Comparison of ENCODE assay signal across 8 cellular contexts in genomic region chr4:114780205-114780604, GRCh38.
DNase-seq lines count a peak whose midpoint lies in the region; ATAC-seq and TF ChIP-seq lines count a peak whose summit lies in the region.

No MANE protein-coding gene starts in this region.

- no peak overlapping the region for H2AK5ac ChIP-seq in mesendoderm (ENCODE audit: low read length)

- no CpG with 5 or more reads among the region's 1 CpG for WGBS in mesendoderm (ENCODE audit: extremely low coverage, insufficient coverage, low lambda C conversion rate)

- H3K27me3 ChIP-seq in MM.1S (replicated peaks; ENCODE audit: insufficient read depth, low read length) (no peaks in the 10 kb centered on the region), mesendoderm (ENCODE audit: insufficient read depth, low read length, poor library complexity) (no peaks in the 10 kb centered on the region)

- H3K18ac ChIP-seq in mesendoderm (ENCODE audit: low read length): peak overlapping the region; percentile 11

- H3K9me3 ChIP-seq in MM.1S (replicated peaks; ENCODE audit: insufficient read depth, low read length): no peaks in the 10 kb centered on the region

- H3K36me3 ChIP-seq in MM.1S (replicated peaks; ENCODE audit: insufficient read depth, low read length): no peaks in the 10 kb centered on the region
- no peaks in the 10 kb centered on the region for H3K36me3 ChIP-seq in mesendoderm (ENCODE audit: control insufficient read depth, insufficient read depth, low read length)

- H3K79me2 ChIP-seq in MM.1S (ENCODE audit: low read length) (no peaks in the 10 kb centered on the region), mesendoderm (ENCODE audit: control insufficient read depth, insufficient read depth, low read length) (no peaks in the 10 kb centered on the region)

- H3K23ac ChIP-seq in mesendoderm (ENCODE audit: low read length): no peak overlapping the region

- H3K56ac ChIP-seq in mesendoderm (ENCODE audit: low read length): no peak overlapping the region

- no peak overlapping the region for H4K8ac ChIP-seq in mesendoderm (ENCODE audit: low read depth, low read length)

- no peaks in the 10 kb centered on the region for H3K79me1 ChIP-seq in mesendoderm (ENCODE audit: low read length)

- H2BK5ac ChIP-seq in mesendoderm (ENCODE audit: low read length): no peak overlapping the region

- H3K9ac ChIP-seq in MM.1S (ENCODE audit: low read length) (no peak overlapping the region), mesendoderm (ENCODE audit: low read length) (no peak overlapping the region)

- no peak overlapping the region for H3K27ac ChIP-seq in MM.1S (ENCODE audit: low read length)
- no peak overlapping the region for H3K27ac ChIP-seq in VCaP
- H3K27ac ChIP-seq in mesendoderm (ENCODE audit: low read depth, low read length): no peak overlapping the region

- no peaks in the 10 kb centered on the region for H4K20me1 ChIP-seq in MM.1S (ENCODE audit: insufficient read depth, low read length)

- no peak overlapping the region for H4K5ac ChIP-seq in mesendoderm (ENCODE audit: low read length)

- H3F3A ChIP-seq in MM.1S (ENCODE audit: insufficient read depth, low read length): no peaks in the 10 kb centered on the region

- no peak overlapping the region for H2AFZ ChIP-seq in MM.1S (ENCODE audit: low read length)

- H3K4me3 ChIP-seq in MM.1S (ENCODE audit: low read length) (no peak overlapping the region), mesendoderm (ENCODE audit: low read length) (no peak overlapping the region)

- H3K4me1 ChIP-seq in MM.1S (ENCODE audit: low read length) (no peaks in the 10 kb centered on the region), mesendoderm (ENCODE audit: control insufficient read depth, low read depth, low read length) (no peaks in the 10 kb centered on the region)

- peak; percentile 2 for DNase-seq in ELR (ENCODE audit: low read depth)
- peak; percentile 9 for DNase-seq in MM.1S
- DNase-seq in mesendoderm: peak; percentile 79
- no peak for DNase-seq in activated CD4-positive, alpha-beta T cell treated with anti-CD3 and anti-CD28 coated beads for 4 hours

- H2BK120ac ChIP-seq in mesendoderm (ENCODE audit: low read depth, low read length): no peak overlapping the region

- no peak for ATAC-seq in GM18498 (IDR thresholded peaks at IDR 0.05; ENCODE audit: unreplicated experiment)
- no peak for ATAC-seq in GM19324 (IDR thresholded peaks at IDR 0.05; ENCODE audit: low FRiP score, unreplicated experiment)
- ATAC-seq in GM18517 (IDR thresholded peaks at IDR 0.05; ENCODE audit: unreplicated experiment): no peak

- TF ChIP-seq CTCF in MM.1S (IDR thresholded peaks at IDR 0.05; ENCODE audit: low read length) (peak; percentile 31), VCaP (conservative IDR thresholded peaks at IDR 0.05) (peak; percentile 78)

- no peak overlapping the region for H2BK15ac ChIP-seq in mesendoderm (replicated peaks; ENCODE audit: low read depth)

- no peak overlapping the region for H3K4ac ChIP-seq in mesendoderm (ENCODE audit: low read depth, low read length)

- H3K9me2 ChIP-seq in MM.1S (replicated peaks; ENCODE audit: insufficient read depth, low read length): no peaks in the 10 kb centered on the region

- H3K4me2 ChIP-seq in MM.1S (ENCODE audit: low read depth, low read length): no peak overlapping the region
- no peak overlapping the region for H3K4me2 ChIP-seq in mesendoderm (ENCODE audit: low read length)

Comparison
In these comparisons a context has a peak if more than half of its experiments do, and no peak if none do; other contexts are left out.
1. DNase-seq: peak in ELR (single experiment), MM.1S (single experiment) and mesendoderm (single experiment); none in activated CD4-positive, alpha-beta T cell treated with anti-CD3 and anti-CD28 coated beads for 4 hours (0 of 2).